Comparison of ENCODE assay signal across 10 cellular contexts in genomic region chr3:153513236-153513635, GRCh38.
DNase-seq lines count a peak whose midpoint lies in the region; ATAC-seq and TF ChIP-seq lines count a peak whose summit lies in the region.
"Had no signal": no experiment of that assay in that cellular context is flagged by ENCODE, and none has a peak within 500 bp of the region (broad histone marks: within the 10 kb centered on the region; RNA-seq: fewer than 3 reads in every experiment).

No MANE protein-coding gene starts in this region.

- no peak overlapping the region for H2AK5ac ChIP-seq in IMR-90 (ENCODE audit: low read depth, low read length)

- no peak overlapping the region for H3K18ac ChIP-seq in IMR-90 (ENCODE audit: low read depth, low read length)

- no peak overlapping the region for H3K27ac ChIP-seq in IMR-90 (ENCODE audit: insufficient read depth, low read length)
- H3K27ac ChIP-seq: spleen had no signal

- WGBS in IMR-90 (ENCODE audit: extremely low coverage in 2 of 2, insufficient read length in 1 of 2), 2 experiments, result no CpG with 5 or more reads among the region's 1 CpG

- POLR2A ChIA-PET in IMR-90 (lab: Charles Lee; ENCODE audit: unreplicated experiment), result no interaction called here

- H2BK15ac ChIP-seq in IMR-90 (ENCODE audit: low read depth, low read length), result no peak overlapping the region

- H4K8ac ChIP-seq in IMR-90 (ENCODE audit: low read depth in 2 of 2, low read length in 2 of 2), result no peak overlapping the region

- H3K79me1 ChIP-seq in IMR-90 (ENCODE audit: low read depth in 1 of 2, low read length in 2 of 2), result no peaks in the 10 kb centered on the region

- no peak overlapping the region for H3K23ac ChIP-seq in IMR-90 (ENCODE audit: low read depth, low read length)

- in situ Hi-C loops in IMR-90 (cut with MboI; ENCODE audit: low sequenced_read_pairs), result no loop called here

- intact Hi-C loops in IMR-90 (cut with micrococcal nuclease), result no loop called here
- intact Hi-C loops in left ventricle myocardium superior (cut with micrococcal nuclease), result no loop called here

- H3K4me1 ChIP-seq in IMR-90 (ENCODE audit: control insufficient read depth, insufficient read depth, low read length), result no peaks in the 10 kb centered on the region
- H3K4me1 ChIP-seq: spleen had no signal

- no peak overlapping the region for H3K4me2 ChIP-seq in IMR-90 (ENCODE audit: low read depth, low read length)

- H4K20me1 ChIP-seq in IMR-90 (ENCODE audit: insufficient read depth, low read length), result no peaks in the 10 kb centered on the region

- TF ChIP-seq POLR2A in IMR-90 (IDR thresholded peaks at IDR 0.05; ENCODE audit: low read depth, low read length), result no peak

- no peak overlapping the region for H3K56ac ChIP-seq in IMR-90 (ENCODE audit: extremely low read depth, insufficient read depth, low read length)

- H3K36me3 ChIP-seq in IMR-90 (ENCODE audit: control insufficient read depth, insufficient read depth, low read length), result no peaks in the 10 kb centered on the region
- H3K36me3 ChIP-seq: spleen had no signal

- no peaks in the 10 kb centered on the region for H3K9me3 ChIP-seq in IMR-90 (ENCODE audit: control insufficient read depth, insufficient read depth, low read length)

- no peaks in the 10 kb centered on the region for H3K27me3 ChIP-seq in IMR-90 (ENCODE audit: control insufficient read depth, insufficient read depth, low read length)
- H3K27me3 ChIP-seq: spleen had no signal

- dilution Hi-C loops in IMR-90 (cut with HindIII; ENCODE audit: low sequenced_read_pairs, unreplicated experiment), result no loop called here

- no peak overlapping the region for H2BK5ac ChIP-seq in IMR-90 (ENCODE audit: low read depth, low read length, poor library complexity, severe bottlenecking)

- no peak overlapping the region for H3K9ac ChIP-seq in IMR-90 (ENCODE audit: low read depth, low read length)

- DNase-seq in DMS53 (lab: John Stamatoyannopoulos, UW), result peak; percentile 3
- no peak for DNase-seq in DMS53 treated with DMSO at 0.1 percent for 48 hours (lab: John Stamatoyannopoulos, UW; ENCODE audit: unreplicated experiment)
- DNase-seq in IMR-90, result no peak
- peak; percentile 5 for DNase-seq in amniotic epithelial cell (ENCODE audit: low read depth)
- DNase-seq in medulla oblongata (ENCODE audit: extremely low spot score), result peak; percentile 6
- DNase-seq in NCI-H2171 (lab: John Stamatoyannopoulos, UW), result no peak
- DNase-seq in activated T-cell treated with anti-CD3 and anti-CD28 coated beads, Interleukin-2, amount 50 U/mL, for 1 hour, result no peak
- no peak for DNase-seq in left ventricle myocardium superior
- DNase-seq: activated effector memory CD4-positive, alpha-beta T cell treated with anti-CD3 and anti-CD28 coated beads, Interleukin-2, amount 50 U/mL, for 16 hours; spleen had no signal

- H3K4ac ChIP-seq in IMR-90 (ENCODE audit: low read depth, low read length), result no peak overlapping the region

- no peak overlapping the region for H2BK120ac ChIP-seq in IMR-90 (ENCODE audit: low read depth, low read length)

- H2AK9ac ChIP-seq in IMR-90 (replicated peaks; ENCODE audit: low read depth, low read length, poor library complexity), result no peak overlapping the region

- no peak for TF ChIP-seq RAD21 in IMR-90 (IDR thresholded peaks at IDR 0.05; ENCODE audit: low read length)

- no peak overlapping the region for H4K91ac ChIP-seq in IMR-90 (ENCODE audit: insufficient read depth, low read depth, low read length)

- no peak overlapping the region for H2BK20ac ChIP-seq in IMR-90 (ENCODE audit: low read depth, low read length)

- TF ChIP-seq CTCF in IMR-90 (conservative IDR thresholded peaks at IDR 0.05; ENCODE audit: low read depth, low read length), result 0 out of 2 replicates have a peak, but pooled peaks have one; percentile 1

- H3K9me1 ChIP-seq in IMR-90 (ENCODE audit: insufficient read depth, low read length), result no peaks in the 10 kb centered on the region

- CTCF ChIA-PET in IMR-90 (lab: Yijun Ruan, JAX), result interaction anchor here (0.9 kb wide), 1 partner anchor 21 kb away, joined by 5 read pairs; no protein-coding TSS in a partner anchor

- no peak overlapping the region for H3K14ac ChIP-seq in IMR-90 (replicated peaks; ENCODE audit: low read depth, low read length)

- no peak overlapping the region for H2AFZ ChIP-seq in IMR-90 (replicated peaks; ENCODE audit: low read length, poor library complexity)

- H3K4me3 ChIP-seq in IMR-90 (ENCODE audit: insufficient read depth, low read depth, low read length), result no peak overlapping the region
- H3K4me3 ChIP-seq: spleen had no signal

- no peak overlapping the region for H4K5ac ChIP-seq in IMR-90 (ENCODE audit: low read depth, low read length)

- BruUV-seq in IMR-90 (replicated peaks; lab: Mats Ljungman, UMichigan), result no TSS peak

- no peak for ATAC-seq in IMR-90 (ENCODE audit: low read depth)
- no peak for ATAC-seq in left ventricle myocardium superior

TF ChIP-seq in IMR-90, 13 proteins besides CTCF, POLR2A, EP300 and RAD21:
- no peak for TF ChIP-seq NFE2L2 (IDR thresholded peaks at IDR 0.05; ENCODE audit: low read depth, low read length)
- no peak for TF ChIP-seq RCOR1 (IDR thresholded peaks at IDR 0.05; ENCODE audit: insufficient replicate concordance, low read length)
- TF ChIP-seq MAZ (IDR thresholded peaks at IDR 0.05; ENCODE audit: borderline replicate concordance, low read depth, low read length), result no peak
- TF ChIP-seq FOS (IDR thresholded peaks at IDR 0.05; ENCODE audit: low read depth, low read length), result no peak
- no peak for TF ChIP-seq CHD1 (IDR thresholded peaks at IDR 0.05; ENCODE audit: low read depth, low read length)
- no peak for TF ChIP-seq SMC3 (IDR thresholded peaks at IDR 0.05; ENCODE audit: low read depth, low read length)
- TF ChIP-seq MAFK (IDR thresholded peaks at IDR 0.05; ENCODE audit: low read depth, low read length), result no peak
- no peak for TF ChIP-seq USF2 (IDR thresholded peaks at IDR 0.05; ENCODE audit: low read depth, low read length)
- TF ChIP-seq ELK1 (IDR thresholded peaks at IDR 0.05; ENCODE audit: borderline replicate concordance, low read depth, low read length), result no peak
- no peak for TF ChIP-seq MXI1 (IDR thresholded peaks at IDR 0.05; ENCODE audit: borderline replicate concordance, low read depth, low read length)
- TF ChIP-seq RFX5 (IDR thresholded peaks at IDR 0.05; ENCODE audit: low read depth, low read length), result no peak
- TF ChIP-seq BHLHE40 (IDR thresholded peaks at IDR 0.05; ENCODE audit: low read depth, low read length), result no peak
- no peak for TF ChIP-seq CEBPB (IDR thresholded peaks at IDR 0.05; ENCODE audit: low read depth, low read length)
TF ChIP-seq in IMR-90: peak in this region for 0.

Comparison
In these comparisons a context has a peak if more than half of its experiments do, and no peak if none do; other contexts are left out.
1. DNase-seq: peak in DMS53 (single experiment), amniotic epithelial cell (single experiment) and medulla oblongata (single experiment); none in DMS53 treated with DMSO at 0.1 percent for 48 hours (single experiment), IMR-90 (single experiment), NCI-H2171 (single experiment), activated T-cell treated with anti-CD3 and anti-CD28 coated beads, Interleukin-2, amount 50 U/mL, for 1 hour (single experiment) and left ventricle myocardium superior (single experiment).